11 cellular contexts compared by ENCODE assay signal in the genomic region with DNA sequence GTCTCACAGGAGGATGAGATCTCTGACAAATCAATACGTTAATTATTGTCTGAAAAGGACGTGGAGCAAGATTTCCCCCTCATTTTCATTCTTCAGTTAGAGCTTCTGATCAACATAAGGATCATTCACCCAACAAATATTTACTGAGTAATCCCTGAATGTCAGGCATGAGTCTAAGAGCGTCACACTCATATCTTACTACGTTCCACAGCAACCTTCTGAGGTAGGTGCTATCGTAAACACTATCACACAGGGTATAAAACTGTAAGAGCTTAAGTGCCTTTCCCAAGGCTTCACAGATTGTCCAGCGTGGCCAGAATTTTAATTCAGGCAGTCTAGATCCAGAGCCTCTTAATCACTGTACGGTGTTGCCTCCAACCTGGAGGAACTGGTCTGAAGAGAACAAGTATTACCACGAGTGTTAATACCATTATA. TPM values are rescaled to one million over a fixed set of nuclear protein-coding genes. Genes with fewer than 3 reads are reported as not detected.
DNase-seq lines count a peak whose midpoint lies in the region; ATAC-seq and TF ChIP-seq lines count a peak whose summit lies in the region.
"Had no signal": no experiment of that assay in that cellular context is flagged by ENCODE, and none has a peak within 500 bp of the region (broad histone marks: within the 10 kb centered on the region; RNA-seq: fewer than 3 reads in every experiment).

No MANE protein-coding gene starts in this region.

- H3K27ac ChIP-seq in HCT116 (ENCODE audit: low read depth, low read length) (no peak overlapping the region), body of pancreas (peak overlapping the region; percentile 90 to 94 (median 94)), stomach (peak overlapping the region; percentile 19 to 91 (median 81))

- H3K9me2 ChIP-seq in HCT116 (ENCODE audit: insufficient read depth): no peaks in the 10 kb centered on the region

- H2AFZ ChIP-seq in HCT116 (ENCODE audit: low read depth, low read length, poor library complexity, severe bottlenecking): peak overlapping the region; percentile 39

- TF ChIP-seq POLR2A in HCT116 (IDR thresholded peaks at IDR 0.05; ENCODE audit: borderline replicate concordance, extremely low read depth, insufficient read depth, insufficient read length) (no peak), body of pancreas (IDR thresholded peaks at IDR 0.05) (peak in 2 of 3 donors; percentile 46 to 61), stomach (IDR thresholded peaks at IDR 0.05) (no peak)

- intact Hi-C loops in HCT116 (cut with micrococcal nuclease): no loop called here
- intact Hi-C loops in body of pancreas (cut with DNase I): no loop called here
- intact Hi-C loops in stomach (cut with DNase I; ENCODE audit: low total_unique reads): no loop called here

- POLR2A ChIA-PET in HCT116 (lab: Charles Lee): no interaction called here

- DNase-seq in HCT116 (ENCODE audit: low read depth, low spot score): no peak
- no peak for DNase-seq in body of pancreas
- peak; percentile 81 for DNase-seq in kidney glomerular epithelial cell (lab: John Stamatoyannopoulos, UW)
- no peak for DNase-seq in stomach
- DNase-seq in medulla oblongata (ENCODE audit: extremely low spot score): no peak
- no peak for DNase-seq in stimulated activated CD4-positive, alpha-beta T cell treated with anti-CD3 and anti-CD28 coated beads, Interleukin-2, amount 100 ng/mL, for 48 hours
- no peak for DNase-seq in COLO829 (ENCODE audit: low spot score)
- DNase-seq: activated CD8-positive, alpha-beta T cell treated with anti-CD3 and anti-CD28 coated beads for 36 hours; activated naive CD8-positive, alpha-beta T cell treated with anti-CD3 and anti-CD28 coated beads, Interleukin-2, amount 10 ng/mL, durations not matched to agents 7 days and 5 days; spleen had no signal

- H3K4me2 ChIP-seq in HCT116 (ENCODE audit: low read length): peak overlapping the region; percentile 69

- no peaks in the 10 kb centered on the region for H4K20me1 ChIP-seq in HCT116 (ENCODE audit: insufficient read depth)

- no TSS peak for BruUV-seq in HCT116 (replicated peaks; lab: Mats Ljungman, UMichigan)

- WGBS in body of pancreas, 2 donors: 26 to 48% methylated on average over 8 of the region's 8 CpGs
- WGBS in stomach, 5 donors: 35 to 60% (median 46%) methylated on average over 8 of the region's 8 CpGs

- H3K9me3 ChIP-seq in HCT116 (ENCODE audit: control insufficient read depth in 1 of 2, insufficient read depth in 1 of 2, low read depth in 1 of 2, low read length in 2 of 2) (no peaks in the 10 kb centered on the region; a peak in 1 of 4 replicates), body of pancreas (no peaks in the 10 kb centered on the region), stomach (no peaks in the 10 kb centered on the region)
- H3K9me3 ChIP-seq: spleen had no signal

- TF ChIP-seq RAD21 in HCT116 (IDR thresholded peaks at IDR 0.05; ENCODE audit: low read depth): no peak

- ATAC-seq in HCT116 (no peak), body of pancreas (peak; percentile 19), GM19351 (IDR thresholded peaks at IDR 0.05; ENCODE audit: unreplicated experiment) (no peak)
- ATAC-seq: activated CD8-positive, alpha-beta T cell treated with anti-CD3 and anti-CD28 coated beads for 36 hours had no signal

- no peak overlapping the region for H3K4me3 ChIP-seq in HCT116 (replicated peaks in 1 of 2; ENCODE audit: low read depth in 1 of 2, low read length in 2 of 2)
- no peak overlapping the region for H3K4me3 ChIP-seq in body of pancreas
- no peak overlapping the region for H3K4me3 ChIP-seq in stomach
- H3K4me3 ChIP-seq: spleen had no signal

- RAD21 ChIA-PET in HCT116 (lab: Charles Lee; ENCODE audit: low non-redundant PET in 1 of 2, low total read pairs in 2 of 2, uncharacterized antibody in 2 of 2, unreplicated experiment in 2 of 2): no interaction called here

- CTCF ChIA-PET in HCT116 (lab: Charles Lee): interaction anchor here (2.3 kb wide), 1 partner anchor 16 kb away, joined by 6 read pairs; no protein-coding TSS in a partner anchor

- H3K4me1 ChIP-seq in HCT116 (ENCODE audit: control insufficient read depth in 1 of 2, insufficient read depth in 2 of 2, low read length in 2 of 2): peaks cover 20 to 59% of the 10 kb centered on the region in 2 experiments
- peaks cover 67% of the 10 kb centered on the region for H3K4me1 ChIP-seq in body of pancreas
- H3K4me1 ChIP-seq in stomach: peaks cover 22 to 42% (median 33%) of the 10 kb centered on the region in 4 donors

- TF ChIP-seq EP300 in stomach (IDR thresholded peaks at IDR 0.05): no peak

- H3K79me2 ChIP-seq in HCT116 (ENCODE audit: insufficient read depth, low read length): no peaks in the 10 kb centered on the region

- H3K36me3 ChIP-seq in HCT116 (ENCODE audit: control insufficient read depth in 1 of 2, insufficient read depth in 2 of 2, low read length in 2 of 2) (0 out of 4 replicates have a peak, but pooled peaks cover 0 to 5% of the 10 kb centered on the region in 2 experiments), body of pancreas (replicated peaks in 1 of 2; ENCODE audit: insufficient read depth in 1 of 2, low read depth in 2 of 2) (no peaks in the 10 kb centered on the region), stomach (no peaks in the 10 kb centered on the region)
- H3K36me3 ChIP-seq: spleen had no signal

- no peak overlapping the region for H3K9ac ChIP-seq in HCT116 (ENCODE audit: low read length)

- H3K27me3 ChIP-seq in HCT116 (ENCODE audit: insufficient read depth, low read length): no peaks in the 10 kb centered on the region; the same call in 1 of the 2 replicates
- no peaks in the 10 kb centered on the region for H3K27me3 ChIP-seq in body of pancreas
- no peaks in the 10 kb centered on the region for H3K27me3 ChIP-seq in stomach
- H3K27me3 ChIP-seq: spleen had no signal

- TF ChIP-seq CTCF in HCT116 (IDR thresholded peaks at IDR 0.05 in 2 of 3, conservative IDR thresholded peaks at IDR 0.05 in 1 of 3; ENCODE audit: borderline replicate concordance in 1 of 3, insufficient read depth in 1 of 3, low read depth in 2 of 3, low read length in 2 of 3) (no peak), body of pancreas (IDR thresholded peaks at IDR 0.05) (no peak), stomach (IDR thresholded peaks at IDR 0.05) (no peak)

TF ChIP-seq in HCT116, 20 proteins besides CTCF, POLR2A, EP300 and RAD21:
- TF ChIP-seq TCF7L2 (IDR thresholded peaks at IDR 0.05; ENCODE audit: borderline replicate concordance, extremely low read depth, insufficient read depth, insufficient read length) (no peak), EZH2 (IDR thresholded peaks at IDR 0.05) (no peak), EZH2phosphoT487 (IDR thresholded peaks at IDR 0.05; ENCODE audit: borderline replicate concordance) (no peak), CBX3 (IDR thresholded peaks at IDR 0.05; ENCODE audit: low read depth) (no peak), ZNF274 (IDR thresholded peaks at IDR 0.05; ENCODE audit: low read depth, low read length) (no peak), SRF (IDR thresholded peaks at IDR 0.05; ENCODE audit: low read depth) (no peak), CEBPB (IDR thresholded peaks at IDR 0.05; ENCODE audit: low read depth) (no peak)
- TF ChIP-seq, protein P1, sequence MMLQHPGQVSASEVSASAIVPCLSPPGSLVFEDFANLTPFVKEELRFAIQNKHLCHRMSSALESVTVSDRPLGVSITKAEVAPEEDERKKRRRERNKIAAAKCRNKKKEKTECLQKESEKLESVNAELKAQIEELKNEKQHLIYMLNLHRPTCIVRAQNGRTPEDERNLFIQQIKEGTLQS (IDR thresholded peaks at IDR 0.05): no peak
TF ChIP-seq in HCT116: peak in this region for 0.

RNA-seq across cellular contexts. Expression of a gene that starts 10.6 kb away (rescaled TPM):
- 0.66 TPM for total RNA-seq in HCT116 (2021; ENCODE audit: unreplicated experiment)
- polyA plus RNA-seq in HCT116 (2012): 0.07 and 0.09 TPM in 2 replicates
- total RNA-seq in body of pancreas: 100 to 1,000 TPM; 104 to 168 TPM
- total RNA-seq in stomach: 100 to 1,000 TPM in 2 of 5 donors, 10 to 100 TPM in 3; 29.8 to 468 (median 57.6) TPM
- 100 to 1,000 TPM in 1 of 3 donors, 10 to 100 TPM in 2; 82.8 to 160 (median 97.2) TPM for polyA plus RNA-seq in stomach
- total RNA-seq: activated CD8-positive, alpha-beta T cell treated with anti-CD3 and anti-CD28 coated beads for 36 hours; activated naive CD8-positive, alpha-beta T cell treated with anti-CD3 and anti-CD28 coated beads, Interleukin-2, amount 10 ng/mL, durations not matched to agents 7 days and 5 days had no signal

RNA-seq across cellular contexts. Expression of a gene that starts 54.6 kb away (rescaled TPM):
- total RNA-seq in HCT116 (2021; ENCODE audit: unreplicated experiment) (0.34 TPM), body of pancreas (10 to 100 TPM in 1 of 2 donors, 1 to 10 TPM in 1; 7.9 to 13.2 TPM), stomach (10 to 100 TPM in 1 of 5 donors, 1 to 10 TPM in 3, not detected in 1; 1.8 to 26.1 (median 5.6) TPM)
- 0.77 and 1.2 TPM in 2 replicates for polyA plus RNA-seq in HCT116 (2012)
- 1 to 10 TPM in 1 of 3 donors, under 1 TPM in 2; 0.45 to 1.2 (median 0.87) TPM for polyA plus RNA-seq in stomach
- total RNA-seq: activated CD8-positive, alpha-beta T cell treated with anti-CD3 and anti-CD28 coated beads for 36 hours; activated naive CD8-positive, alpha-beta T cell treated with anti-CD3 and anti-CD28 coated beads, Interleukin-2, amount 10 ng/mL, durations not matched to agents 7 days and 5 days had no signal

Comparison
In these comparisons a context has a peak if more than half of its experiments do, and no peak if none do; other contexts are left out.
1. POLR2A ChIP-seq: peak in body of pancreas (2 of 3); none in HCT116 (single experiment) and stomach (0 of 4).
2. RNA of a gene that starts 10.6 kb away (total RNA-seq): 104 to 168 TPM in body of pancreas and 29.8 to 468 TPM in stomach; 0.66 TPM in HCT116 (single experiment); every median in the first group is over 10 times any median in the second.